In genomic region chr4:47490550-47490949, GRCh38 we compare ENCODE assay signal across 8 cellular contexts. TPM values are rescaled to one million over a fixed set of nuclear protein-coding genes. Genes with fewer than 3 reads are reported as not detected.
A peak's percentile ranks its signal among the peaks of the same experiment; 100 is the strongest.
DNase-seq lines count a peak whose midpoint lies in the region; ATAC-seq and TF ChIP-seq lines count a peak whose summit lies in the region.

No MANE protein-coding gene starts in this region.

- H4K20me1 ChIP-seq in fibroblast of lung (ENCODE audit: control insufficient read depth, extremely low read depth, insufficient read depth, low read length) (no peaks in the 10 kb centered on the region), smooth muscle cell (ENCODE audit: low read depth) (no peaks in the 10 kb centered on the region)

- H2AFZ ChIP-seq in fibroblast of lung (ENCODE audit: low read length) (no peak overlapping the region), smooth muscle cell (ENCODE audit: low read depth) (no peak overlapping the region)

- H3K79me2 ChIP-seq in fibroblast of lung (ENCODE audit: control insufficient read depth, insufficient read depth, low read length) (peaks cover 18% of the 10 kb centered on the region), smooth muscle cell (ENCODE audit: low read depth) (peaks cover 29% of the 10 kb centered on the region)

- H3K4me2 ChIP-seq in fibroblast of lung (ENCODE audit: extremely low read depth, insufficient read depth, low read length) (no peak overlapping the region), smooth muscle cell (no peak overlapping the region)

- 69% methylated on average over 4 of the region's 4 CpGs for WGBS in smooth muscle cell (ENCODE audit: low lambda C conversion rate)

- H3K9me3 ChIP-seq in fibroblast of lung (ENCODE audit: control insufficient read depth, insufficient read depth, low read depth, low read length) (no peaks in the 10 kb centered on the region), smooth muscle cell (replicated peaks; ENCODE audit: low read depth) (no peaks in the 10 kb centered on the region)

- H3K9ac ChIP-seq in fibroblast of lung (ENCODE audit: insufficient read depth, low read length), result no peak overlapping the region
- no peak overlapping the region for H3K9ac ChIP-seq in smooth muscle cell (ENCODE audit: low read depth)

- H3K4me1 ChIP-seq in fibroblast of lung (ENCODE audit: control insufficient read depth, extremely low read depth, insufficient read depth, low read length) (no peaks in the 10 kb centered on the region), smooth muscle cell (ENCODE audit: low read depth) (no peaks in the 10 kb centered on the region)

- peak; percentile 75 for DNase-seq in DMS53 (lab: John Stamatoyannopoulos, UW)
- peak; percentile 58 for DNase-seq in RPMI7951 (ENCODE audit: low read depth)
- DNase-seq in fibroblast of lung (ENCODE audit: low read depth in 2 of 2), result peak; percentile 35 to 58
- DNase-seq in smooth muscle cell (lab: John Stamatoyannopoulos, UW; ENCODE audit: unreplicated experiment), result no peak
- no peak for DNase-seq in SHP77 treated with DMSO at 0.1 percent for 48 hours (lab: John Stamatoyannopoulos, UW)
- DNase-seq in NCI-H2081 treated with DMSO at 0.1 percent for 48 hours (lab: John Stamatoyannopoulos, UW), result no peak

- H3K4me3 ChIP-seq in fibroblast of lung (replicated peaks in 1 of 4; ENCODE audit: control extremely low read depth in 1 of 4, insufficient read depth in 1 of 4, low read depth in 3 of 4, low read length in 4 of 4), result no peak overlapping the region
- no peak overlapping the region for H3K4me3 ChIP-seq in smooth muscle cell

- no peaks in the 10 kb centered on the region for H3K27me3 ChIP-seq in fibroblast of lung (ENCODE audit: control insufficient read depth, insufficient read depth, low read length)
- H3K27me3 ChIP-seq in smooth muscle cell (ENCODE audit: low read depth), result no peaks in the 10 kb centered on the region

- H3F3A ChIP-seq in smooth muscle cell (ENCODE audit: low read depth), result no peaks in the 10 kb centered on the region

- peak; percentile 41 for ATAC-seq in GM19043 (IDR thresholded peaks at IDR 0.05; ENCODE audit: low read depth, unreplicated experiment)
- ATAC-seq in HG03103 (IDR thresholded peaks at IDR 0.05; ENCODE audit: low read depth, unreplicated experiment), result peak; percentile 55

- TF ChIP-seq CTCF in fibroblast of lung (conservative IDR thresholded peaks at IDR 0.05 in 1 of 2, IDR thresholded peaks at IDR 0.05 in 1 of 2; ENCODE audit: low read depth in 1 of 2, low read length in 2 of 2) (peak; percentile 33 to 46), smooth muscle cell (IDR thresholded peaks at IDR 0.05; ENCODE audit: borderline replicate concordance, insufficient read depth, poor library complexity, severe bottlenecking) (peak; percentile 31)

- H3K27ac ChIP-seq in fibroblast of lung (ENCODE audit: insufficient read depth, low read length), result no peak overlapping the region
- H3K27ac ChIP-seq in smooth muscle cell (ENCODE audit: low read depth), result no peak overlapping the region

- H3K36me3 ChIP-seq in fibroblast of lung (ENCODE audit: control insufficient read depth, insufficient read depth, low read length) (no peaks in the 10 kb centered on the region), smooth muscle cell (ENCODE audit: low read depth) (no peaks in the 10 kb centered on the region)

RNA-seq across cellular contexts. Expression of gene ATP10D, which starts 5.5 kb away (rescaled TPM):
- total RNA-seq in RPMI7951 (2014; rRNA removed; shearing (Covaris generic)), result 14.8 and 16.9 TPM in 2 replicates
- 31.3 and 40.8 TPM in 2 replicates for total RNA-seq in fibroblast of lung
- 24.6 and 29.0 TPM in 2 replicates for polyA plus RNA-seq in fibroblast of lung
- 14.4 and 17.7 TPM in 2 replicates for polyA plus RNA-seq in fibroblast of lung (2012)
- 102 and 118 TPM in 2 replicates for polyA minus RNA-seq in fibroblast of lung (ENCODE audit: low replicate concordance)
- 28.4 and 29.6 TPM in 2 replicates for total RNA-seq in smooth muscle cell
- 8.6 and 9.2 TPM in 2 replicates for polyA plus RNA-seq in smooth muscle cell

RNA-seq across cellular contexts. Expression of gene COMMD8, which starts 27.0 kb away (rescaled TPM):
- 64.3 and 69.7 TPM in 2 replicates for total RNA-seq in RPMI7951 (2014; rRNA removed; shearing (Covaris generic))
- 23.6 and 29.6 TPM in 2 replicates for total RNA-seq in fibroblast of lung
- polyA plus RNA-seq in fibroblast of lung, result 30.2 and 31.5 TPM in 2 replicates
- 25.8 and 27.9 TPM in 2 replicates for polyA plus RNA-seq in fibroblast of lung (2012)
- 0.59 TPM in 1 of 2 replicates, not detected in the other for polyA minus RNA-seq in fibroblast of lung (ENCODE audit: low replicate concordance)
- 35.5 and 51.9 TPM in 2 replicates for total RNA-seq in smooth muscle cell
- polyA plus RNA-seq in smooth muscle cell, result 29.0 and 38.5 TPM in 2 replicates

Comparison
In these comparisons a context has a peak if more than half of its experiments do, and no peak if none do; other contexts are left out.
1. DNase-seq: peak in DMS53 (single experiment), RPMI7951 (single experiment) and fibroblast of lung (2 of 2); none in smooth muscle cell (single experiment), SHP77 treated with DMSO at 0.1 percent for 48 hours (single experiment) and NCI-H2081 treated with DMSO at 0.1 percent for 48 hours (single experiment).